8 cellular contexts compared by ENCODE assay signal in the genomic region with DNA sequence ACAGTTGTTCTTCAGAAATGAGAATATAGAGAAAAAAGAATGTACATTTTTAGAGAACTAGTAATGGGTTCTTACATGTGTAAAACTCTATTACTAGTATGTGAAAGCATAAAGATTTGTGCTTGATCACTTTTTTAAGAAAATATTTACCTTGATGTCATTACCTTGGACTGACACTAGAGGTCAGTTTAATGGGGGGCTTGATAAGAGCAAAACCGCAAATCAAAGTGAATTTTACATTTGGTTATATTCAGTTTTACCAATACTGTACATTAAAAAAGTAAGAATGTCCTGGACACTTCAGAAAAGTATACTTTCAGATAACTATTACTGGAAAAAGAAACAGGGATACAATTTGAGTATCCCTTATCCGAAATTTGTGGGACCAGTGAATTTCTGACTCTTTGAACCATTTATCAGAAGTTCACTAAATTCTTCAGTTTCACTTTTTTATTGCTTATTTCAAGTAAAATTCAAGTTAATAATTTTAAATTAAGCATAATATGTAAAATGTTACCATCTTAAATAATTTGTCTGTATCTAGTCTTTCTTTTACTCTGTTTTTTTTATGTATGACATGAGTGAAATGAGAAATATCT.
A peak's percentile ranks its signal among the peaks of the same experiment; 100 is the strongest.
DNase-seq lines count a peak whose midpoint lies in the region; ATAC-seq, FAIRE-seq and TF ChIP-seq lines count a peak whose summit lies in the region.

No MANE protein-coding gene starts in this region.

- H3K9me3 Mint-ChIP-seq in HFFc6 (no peaks in the 10 kb centered on the region), astrocyte (ENCODE audit: unreplicated experiment) (peaks cover 3% of the 10 kb centered on the region)

- TF ChIP-seq CTCF in HFFc6 (IDR thresholded peaks at IDR 0.05) (peak; percentile 87), astrocyte (IDR thresholded peaks at IDR 0.05; ENCODE audit: insufficient read depth, low read depth, low read length) (peak; percentile 49), right lobe of liver (IDR thresholded peaks at IDR 0.05) (peak in 3 of 4 donors; percentile 31 to 45 (median 40))

- H3K4me1 Mint-ChIP-seq in HFFc6 (ENCODE audit: low read depth) = no peaks in the 10 kb centered on the region
- H3K4me1 Mint-ChIP-seq in astrocyte (ENCODE audit: low read depth, unreplicated experiment) = no peaks in the 10 kb centered on the region

- H3K36me3 ChIP-seq in astrocyte (ENCODE audit: insufficient read depth, low read length) (no peaks in the 10 kb centered on the region), right lobe of liver (no peaks in the 10 kb centered on the region)

- H3K4me2 ChIP-seq in astrocyte (ENCODE audit: low read length) = no peak overlapping the region

- H3K27me3 Mint-ChIP-seq in HFFc6 (ENCODE audit: insufficient read depth) (no peaks in the 10 kb centered on the region), astrocyte (ENCODE audit: low read depth, unreplicated experiment) (no peaks in the 10 kb centered on the region)

- H3K27ac ChIP-seq in astrocyte (ENCODE audit: low read depth, low read length) (no peak overlapping the region), right lobe of liver (no peak overlapping the region)

- H3K36me3 Mint-ChIP-seq in HFFc6 (ENCODE audit: low read depth) (no peaks in the 10 kb centered on the region), astrocyte (ENCODE audit: low read depth, unreplicated experiment) (peaks cover 4% of the 10 kb centered on the region)

- TF ChIP-seq POLR2A in right lobe of liver (IDR thresholded peaks at IDR 0.05) = no peak

- H3K79me2 ChIP-seq in astrocyte (ENCODE audit: insufficient read depth, low read length) = no peaks in the 10 kb centered on the region

- ATAC-seq in right lobe of liver (no peak), HG02588 (IDR thresholded peaks at IDR 0.05; ENCODE audit: unreplicated experiment) (no peak)

- no peak overlapping the region for H2AFZ ChIP-seq in astrocyte (ENCODE audit: low read depth, low read length)

- FAIRE-seq in astrocyte (lab: Jason Lieb, UNC) = no peak

- H3K27me3 ChIP-seq in astrocyte (ENCODE audit: insufficient read depth, low read length) = no peaks in the 10 kb centered on the region
- H3K27me3 ChIP-seq in right lobe of liver = no peaks in the 10 kb centered on the region

- H3K27ac Mint-ChIP-seq in HFFc6 (no peak overlapping the region), astrocyte (ENCODE audit: unreplicated experiment) (no peak overlapping the region)

- H3K4me3 ChIP-seq in astrocyte (ENCODE audit: insufficient read depth, low read depth, low read length) = no peak overlapping the region
- no peak overlapping the region for H3K4me3 ChIP-seq in right lobe of liver

- H3K4me1 ChIP-seq in astrocyte (ENCODE audit: insufficient read depth, low read length) (no peaks in the 10 kb centered on the region), right lobe of liver (no peaks in the 10 kb centered on the region)

- 46% methylated on average over 2 of the region's 2 CpGs for WGBS in right lobe of liver (ENCODE audit: insufficient coverage, low coverage, low lambda C conversion rate, missing lambda C conversion rate)

- intact Hi-C loops in right lobe of liver (cut with DNase I) = no loop called here

- H3K9ac ChIP-seq in astrocyte (ENCODE audit: low read length) = no peak overlapping the region

- H3K4me3 Mint-ChIP-seq in HFFc6 (no peak overlapping the region), astrocyte (ENCODE audit: unreplicated experiment) (no peak overlapping the region)

- no peaks in the 10 kb centered on the region for H4K20me1 ChIP-seq in astrocyte (ENCODE audit: insufficient read depth, low read length)

- H3K9me3 ChIP-seq in astrocyte (ENCODE audit: insufficient read depth, low read depth, low read length) (no peaks in the 10 kb centered on the region), right lobe of liver (no peaks in the 10 kb centered on the region)

- peak; percentile 28 for DNase-seq in DMS53 (lab: John Stamatoyannopoulos, UW)
- DNase-seq in HFFc6 = no peak
- no peak for DNase-seq in astrocyte (ENCODE audit: low read depth)
- no peak for DNase-seq in right lobe of liver
- DNase-seq in stimulated activated CD4-positive, alpha-beta T cell treated with anti-CD3 and anti-CD28 coated beads, Interleukin-4, amount 100 ng/mL, for 1 hour = no peak
- DNase-seq in putamen (ENCODE audit: low spot score) = no peak
- DNase-seq in activated CD4-positive, alpha-beta T cell treated with anti-CD3 and anti-CD28 coated beads for 1 hour = no peak
